1 cellular context compared by ENCODE assay signal in the genomic region with DNA sequence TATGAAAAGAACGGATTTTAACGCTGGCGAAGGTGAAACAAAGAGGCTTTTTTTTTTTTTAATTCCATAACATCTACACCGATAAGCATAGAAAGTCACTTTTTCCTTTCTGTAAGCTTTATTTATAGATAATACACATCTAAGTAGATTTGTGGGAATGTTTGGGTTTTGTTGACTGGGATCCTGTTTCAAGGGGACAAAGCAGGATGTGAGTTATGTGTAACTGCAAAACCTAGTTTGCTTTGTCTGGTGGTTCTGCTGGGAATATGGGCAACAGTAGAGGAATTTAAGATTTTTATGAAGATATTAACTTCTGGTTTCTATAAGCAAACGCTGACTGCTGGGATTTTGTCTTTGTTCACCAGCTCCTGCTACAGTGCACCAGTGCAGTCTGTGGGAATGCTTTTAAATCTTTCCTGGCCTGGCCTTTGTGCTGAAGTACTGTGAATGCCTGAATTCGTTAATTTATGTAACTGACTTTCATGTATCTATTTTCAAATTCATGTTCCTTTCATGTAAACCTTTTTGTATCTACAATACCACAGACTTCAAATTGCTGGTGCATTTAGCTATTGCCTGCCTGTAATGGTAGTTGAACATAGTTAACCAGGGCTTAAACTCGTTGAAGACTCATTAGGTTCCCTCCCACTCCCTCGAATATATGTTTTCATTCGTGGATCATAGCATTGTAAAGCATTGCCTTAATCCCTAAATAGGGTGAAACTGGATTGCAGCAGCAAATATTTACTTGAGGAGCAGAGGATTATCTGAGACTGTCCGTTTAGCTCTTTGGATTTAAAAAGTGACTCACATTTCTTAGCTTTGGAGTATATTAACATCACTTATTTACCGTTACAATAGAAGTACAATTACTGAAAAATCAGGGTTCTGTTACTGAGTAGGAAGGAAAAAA.
TF ChIP-seq lines count a peak whose summit lies in the region.

No MANE protein-coding gene starts in this region.

TF ChIP-seq in IMR-90, 13 proteins besides CTCF, POLR2A, EP300 and RAD21:
- TF ChIP-seq MXI1 (IDR thresholded peaks at IDR 0.05; ENCODE audit: borderline replicate concordance, low read depth, low read length) (no peak), FOS (IDR thresholded peaks at IDR 0.05; ENCODE audit: low read depth, low read length) (no peak), CEBPB (IDR thresholded peaks at IDR 0.05; ENCODE audit: low read depth, low read length) (no peak), SMC3 (IDR thresholded peaks at IDR 0.05; ENCODE audit: low read depth, low read length) (no peak), MAZ (IDR thresholded peaks at IDR 0.05; ENCODE audit: borderline replicate concordance, low read depth, low read length) (no peak), CHD1 (IDR thresholded peaks at IDR 0.05; ENCODE audit: low read depth, low read length) (no peak), RCOR1 (IDR thresholded peaks at IDR 0.05; ENCODE audit: insufficient replicate concordance, low read length) (no peak), BHLHE40 (IDR thresholded peaks at IDR 0.05; ENCODE audit: low read depth, low read length) (no peak), NFE2L2 (IDR thresholded peaks at IDR 0.05; ENCODE audit: low read depth, low read length) (no peak), RFX5 (IDR thresholded peaks at IDR 0.05; ENCODE audit: low read depth, low read length) (no peak), MAFK (IDR thresholded peaks at IDR 0.05; ENCODE audit: low read depth, low read length) (no peak)
- TF ChIP-seq, protein P1, sequence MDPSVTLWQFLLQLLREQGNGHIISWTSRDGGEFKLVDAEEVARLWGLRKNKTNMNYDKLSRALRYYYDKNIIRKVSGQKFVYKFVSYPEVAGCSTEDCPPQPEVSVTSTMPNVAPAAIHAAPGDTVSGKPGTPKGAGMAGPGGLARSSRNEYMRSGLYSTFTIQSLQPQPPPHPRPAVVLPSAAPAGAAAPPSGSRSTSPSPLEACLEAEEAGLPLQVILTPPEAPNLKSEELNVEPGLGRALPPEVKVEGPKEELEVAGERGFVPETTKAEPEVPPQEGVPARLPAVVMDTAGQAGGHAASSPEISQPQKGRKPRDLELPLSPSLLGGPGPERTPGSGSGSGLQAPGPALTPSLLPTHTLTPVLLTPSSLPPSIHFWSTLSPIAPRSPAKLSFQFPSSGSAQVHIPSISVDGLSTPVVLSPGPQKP (IDR thresholded peaks at IDR 0.05; ENCODE audit: borderline replicate concordance, low read depth, low read length): no peak
- TF ChIP-seq, protein P2, sequence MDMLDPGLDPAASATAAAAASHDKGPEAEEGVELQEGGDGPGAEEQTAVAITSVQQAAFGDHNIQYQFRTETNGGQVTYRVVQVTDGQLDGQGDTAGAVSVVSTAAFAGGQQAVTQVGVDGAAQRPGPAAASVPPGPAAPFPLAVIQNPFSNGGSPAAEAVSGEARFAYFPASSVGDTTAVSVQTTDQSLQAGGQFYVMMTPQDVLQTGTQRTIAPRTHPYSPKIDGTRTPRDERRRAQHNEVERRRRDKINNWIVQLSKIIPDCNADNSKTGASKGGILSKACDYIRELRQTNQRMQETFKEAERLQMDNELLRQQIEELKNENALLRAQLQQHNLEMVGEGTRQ (IDR thresholded peaks at IDR 0.05; ENCODE audit: low read depth, low read length): no peak
